In the genomic region with DNA sequence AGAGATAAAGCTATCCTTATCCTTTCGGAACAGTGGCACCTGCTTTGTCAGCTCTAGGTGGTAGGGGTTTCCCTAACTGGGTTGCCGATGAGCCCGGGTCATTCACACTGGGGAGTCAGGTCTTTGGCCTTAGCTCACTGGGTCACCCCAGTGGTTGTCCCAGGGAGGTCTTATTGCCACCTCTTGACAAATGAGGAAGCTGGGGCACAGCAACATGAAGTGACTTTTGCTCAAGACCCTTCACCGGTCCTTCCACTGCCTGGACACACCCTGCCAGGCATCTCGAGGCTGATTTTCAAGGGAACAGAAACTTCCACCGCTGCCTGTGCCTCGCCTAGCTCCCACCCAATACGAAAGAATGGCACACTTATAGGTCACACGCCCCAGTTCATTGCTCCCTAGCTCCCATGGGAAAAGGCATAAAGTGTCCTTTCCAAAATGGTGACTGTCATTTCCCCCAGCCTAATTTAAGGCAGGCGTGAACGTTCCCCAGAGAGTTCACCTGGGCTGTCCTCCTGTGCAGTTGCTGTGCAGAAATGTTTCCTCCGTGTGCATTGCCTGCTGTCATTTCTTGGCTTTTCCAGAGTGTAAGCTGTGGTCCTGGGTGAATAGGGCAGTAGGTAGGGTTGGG, we compare ENCODE assay signal across 8 cellular contexts.
DNase-seq lines count a peak whose midpoint lies in the region; ATAC-seq, FAIRE-seq and TF ChIP-seq lines count a peak whose summit lies in the region.

No MANE protein-coding gene starts in this region.

- H3K4me1 ChIP-seq in small intestine (ENCODE audit: control insufficient read depth in 2 of 2, insufficient read depth in 1 of 2, low read depth in 1 of 2, low read length in 1 of 2), result peaks cover 0 to 5% of the 10 kb centered on the region in 2 donors
- H3K4me1 ChIP-seq in foreskin keratinocyte, result peaks cover 41% of the 10 kb centered on the region

- peaks cover 75% of the 10 kb centered on the region for H3K4me1 Mint-ChIP-seq in activated T-cell treated with anti-CD3 and anti-CD28 coated beads, Interleukin-2, amount 50 U/mL, for 24 hours (ENCODE audit: low read depth)
- H3K4me1 Mint-ChIP-seq in activated naive CD8-positive, alpha-beta T cell treated with anti-CD3 and anti-CD28 coated beads for 36 hours, result peaks cover 57% of the 10 kb centered on the region

- H3K27me3 Mint-ChIP-seq in activated T-cell treated with anti-CD3 and anti-CD28 coated beads, Interleukin-2, amount 50 U/mL, for 24 hours, result no peaks in the 10 kb centered on the region
- no peaks in the 10 kb centered on the region for H3K27me3 Mint-ChIP-seq in activated naive CD8-positive, alpha-beta T cell treated with anti-CD3 and anti-CD28 coated beads for 36 hours

- DNase-seq in activated T-cell treated with anti-CD3 and anti-CD28 coated beads, Interleukin-2, amount 50 U/mL, for 24 hours, result no peak
- no peak for DNase-seq in activated T-cell treated with anti-CD3 and anti-CD28 coated beads for 4 hours
- DNase-seq in activated naive CD8-positive, alpha-beta T cell treated with anti-CD3 and anti-CD28 coated beads for 36 hours, result no peak
- DNase-seq in small intestine, result peak; percentile 45
- DNase-seq in anterior cingulate cortex (lab: John Stamatoyannopoulos, UW), result no peak
- no peak for DNase-seq in foreskin keratinocyte

- H3K27me3 ChIP-seq in small intestine (ENCODE audit: control insufficient read depth in 2 of 2, insufficient read depth in 2 of 2, low read length in 2 of 2) (no peaks in the 10 kb centered on the region), foreskin keratinocyte (no peaks in the 10 kb centered on the region)

- 33 to 61% (median 49%) methylated on average over 12 of the region's 12 CpGs for WGBS in small intestine, 3 donors

- H3K36me3 Mint-ChIP-seq in activated T-cell treated with anti-CD3 and anti-CD28 coated beads, Interleukin-2, amount 50 U/mL, for 24 hours (ENCODE audit: low read depth), result no peaks in the 10 kb centered on the region
- peaks cover 3% of the 10 kb centered on the region for H3K36me3 Mint-ChIP-seq in activated naive CD8-positive, alpha-beta T cell treated with anti-CD3 and anti-CD28 coated beads for 36 hours

- no peak for TF ChIP-seq CTCF in foreskin keratinocyte (conservative IDR thresholded peaks at IDR 0.05)

- H3K27ac Mint-ChIP-seq in activated T-cell treated with anti-CD3 and anti-CD28 coated beads, Interleukin-2, amount 50 U/mL, for 24 hours, result peak overlapping the region; percentile 94
- H3K27ac Mint-ChIP-seq in activated naive CD8-positive, alpha-beta T cell treated with anti-CD3 and anti-CD28 coated beads for 36 hours, result peak overlapping the region; percentile 85

- no peaks in the 10 kb centered on the region for H3K9me3 ChIP-seq in small intestine (ENCODE audit: control insufficient read depth, low read depth)

- no peak overlapping the region for H3K4me3 ChIP-seq in small intestine (ENCODE audit: low read depth in 1 of 2, low read length in 2 of 2)

- H3K27ac ChIP-seq in small intestine (ENCODE audit: low read depth in 1 of 2, low read length in 1 of 2) (peak overlapping the region; percentile 9 to 66), foreskin keratinocyte (no peak overlapping the region)

- ATAC-seq in HG03521 (IDR thresholded peaks at IDR 0.05; ENCODE audit: unreplicated experiment) (peak; percentile 4), GM19463 (IDR thresholded peaks at IDR 0.05; ENCODE audit: unreplicated experiment) (no peak), foreskin keratinocyte (no peak)

- peaks cover 3% of the 10 kb centered on the region for H3K9me3 Mint-ChIP-seq in activated T-cell treated with anti-CD3 and anti-CD28 coated beads, Interleukin-2, amount 50 U/mL, for 24 hours
- H3K9me3 Mint-ChIP-seq in activated naive CD8-positive, alpha-beta T cell treated with anti-CD3 and anti-CD28 coated beads for 36 hours, result no peaks in the 10 kb centered on the region

- H3K4me3 Mint-ChIP-seq in activated T-cell treated with anti-CD3 and anti-CD28 coated beads, Interleukin-2, amount 50 U/mL, for 24 hours, result peak overlapping the region; percentile 61
- peak overlapping the region; percentile 64 for H3K4me3 Mint-ChIP-seq in activated naive CD8-positive, alpha-beta T cell treated with anti-CD3 and anti-CD28 coated beads for 36 hours

- H3K36me3 ChIP-seq in small intestine (ENCODE audit: control insufficient read depth in 2 of 2, insufficient read depth in 2 of 2, low read length in 2 of 2), result no peaks in the 10 kb centered on the region

- FAIRE-seq in small intestine (lab: Jason Lieb, UNC), result no peak
